Comparison of ENCODE assay signal across 11 cellular contexts in genomic region chr7:123823898-123824753, GRCh38. TPM values are rescaled to one million over a fixed set of nuclear protein-coding genes. Genes with fewer than 3 reads are reported as not detected.
DNase-seq lines count a peak whose midpoint lies in the region; ATAC-seq, FAIRE-seq and TF ChIP-seq lines count a peak whose summit lies in the region.
"Had no signal": no experiment of that assay in that cellular context is flagged by ENCODE, and none has a peak within 500 bp of the region (broad histone marks: within the 10 kb centered on the region; RNA-seq: fewer than 3 reads in every experiment).

No MANE protein-coding gene starts in this region.

- no peak overlapping the region for H3K27ac Mint-ChIP-seq in chondrocyte (ENCODE audit: unreplicated experiment)

- no peaks in the 10 kb centered on the region for H3K9me3 Mint-ChIP-seq in chondrocyte (ENCODE audit: low read depth)

- FAIRE-seq in GM18507 (lab: Jason Lieb, UNC): peak; percentile 77
- FAIRE-seq: frontal cortex had no signal

- peak; percentile 98 for ATAC-seq in GM21717 (IDR thresholded peaks at IDR 0.05; ENCODE audit: unreplicated experiment)
- ATAC-seq in HG03571 (IDR thresholded peaks at IDR 0.05; ENCODE audit: unreplicated experiment): peak; percentile 87
- ATAC-seq: sciatic nerve had no signal

- H3K4me3 Mint-ChIP-seq in chondrocyte (ENCODE audit: unreplicated experiment): no peak overlapping the region

- peaks cover 15% of the 10 kb centered on the region for H3K27me3 Mint-ChIP-seq in chondrocyte (ENCODE audit: low read depth)

- DNase-seq in GM18507 (ENCODE audit: extremely low spot score, insufficient read length, low read depth) (peak; percentile 1), chondrocyte (ENCODE audit: low spot score) (no peak), glomerular visceral epithelial cell (ENCODE audit: extremely low spot score) (no peak), NCI-H2107 treated with DMSO at 0.1 percent for 48 hours (lab: John Stamatoyannopoulos, UW; ENCODE audit: unreplicated experiment) (no peak)
- peak; percentile 7 to 35 for DNase-seq in stimulated activated CD4-positive, alpha-beta T cell treated with anti-CD3 and anti-CD28 coated beads, Interleukin-12 subunit alpha, Interleukin-12 subunit beta, amount 100 ng/mL, for 24 hours (ENCODE audit: low read depth in 2 of 2)
- DNase-seq in effector CD4-positive, alpha-beta T cell: no peak
- DNase-seq: NCI-H187 had no signal

- H3K36me3 Mint-ChIP-seq in chondrocyte (ENCODE audit: low read depth): no peaks in the 10 kb centered on the region

- H3K4me1 Mint-ChIP-seq in chondrocyte (ENCODE audit: low read depth): no peaks in the 10 kb centered on the region

- TF ChIP-seq CTCF in chondrocyte (IDR thresholded peaks at IDR 0.05): no peak

RNA-seq across cellular contexts. Expression of gene HYAL4, which starts 20.8 kb away (rescaled TPM):
- not detected in 3 replicates for total RNA-seq in chondrocyte
- total RNA-seq: frontal cortex, sciatic nerve had no signal

Comparison
In these comparisons a context has a peak if more than half of its experiments do, and no peak if none do; other contexts are left out.
1. DNase-seq: peak in GM18507 (single experiment) and stimulated activated CD4-positive, alpha-beta T cell treated with anti-CD3 and anti-CD28 coated beads, Interleukin-12 subunit alpha, Interleukin-12 subunit beta, amount 100 ng/mL, for 24 hours (2 of 2); none in chondrocyte (single experiment), effector CD4-positive, alpha-beta T cell (single experiment), glomerular visceral epithelial cell (single experiment) and NCI-H2107 treated with DMSO at 0.1 percent for 48 hours (single experiment).